Comparison of ENCODE assay signal across 37 cellular contexts in the genomic region with DNA sequence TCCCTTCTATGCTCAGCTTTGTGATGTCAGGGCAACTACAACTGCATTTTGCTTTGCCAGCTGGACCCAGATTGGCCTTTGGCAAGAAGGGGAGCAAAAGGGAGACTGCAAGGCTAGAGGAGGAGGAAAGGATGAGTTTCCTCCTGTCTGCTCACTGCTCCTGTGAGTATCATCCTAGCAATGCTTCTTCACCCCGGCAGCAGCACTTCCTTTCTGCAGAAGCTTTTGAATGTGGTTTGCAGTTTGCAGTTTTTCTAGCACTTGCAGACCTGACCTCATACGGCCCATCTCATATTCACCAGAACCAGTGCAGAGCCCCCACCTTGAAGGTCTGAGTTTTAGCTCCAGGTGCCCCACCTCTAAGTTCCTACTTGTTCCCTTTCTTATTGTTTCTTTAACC. TPM values are rescaled to one million over a fixed set of nuclear protein-coding genes. Genes with fewer than 3 reads are reported as not detected.
"Had no signal": no experiment of that assay in that cellular context is flagged by ENCODE, and none has a peak within 500 bp of the region (broad histone marks: within the 10 kb centered on the region; RNA-seq: fewer than 3 reads in every experiment).

No MANE protein-coding gene starts in this region.

- H3K4me1 Mint-ChIP-seq: activated B cell treated with CpG ODN at 0.5 μM for 24 hours; activated CD4-positive, alpha-beta T cell treated with anti-CD3 and anti-CD28 coated beads, Interleukin-2, amount 10 ng/mL, durations not matched to agents 24 days and 14 days; activated T-helper 17 cell treated with anti-CD3 and anti-CD28 coated beads, Interleukin-2, amount 50 U/mL, for 72 hours had no signal

- H3K27me3 Mint-ChIP-seq: activated T-helper 17 cell treated with anti-CD3 and anti-CD28 coated beads, Interleukin-2, amount 50 U/mL, for 72 hours had no signal

- H3K36me3 ChIP-seq: adrenal gland, brain microvascular endothelial cell, breast epithelium had no signal

- H3K4me3 ChIP-seq: adrenal gland, body of pancreas, breast epithelium had no signal

- H3K9me3 ChIP-seq: adrenal gland, body of pancreas, breast epithelium had no signal

- FAIRE-seq: astrocyte had no signal

- H3K27ac Mint-ChIP-seq: activated B cell treated with CpG ODN at 0.5 μM for 24 hours; activated CD4-positive, alpha-beta memory T cell treated with anti-CD3 and anti-CD28 coated beads for 36 hours; activated CD4-positive, alpha-beta T cell treated with anti-CD3 and anti-CD28 coated beads, Interleukin-2, amount 10 ng/mL, durations not matched to agents 24 days and 14 days; activated CD8-positive, alpha-beta memory T cell treated with anti-CD3 and anti-CD28 coated beads, Interleukin-2, amount 10 ng/mL, durations not matched to agents 7 days and 5 days; activated CD8-positive, alpha-beta T cell treated with anti-CD3 and anti-CD28 coated beads for 36 hours; activated naive CD4-positive, alpha-beta T cell treated with anti-CD3 and anti-CD28 coated beads for 36 hours; activated naive CD4-positive, alpha-beta T cell treated with anti-CD3 and anti-CD28 coated beads, Interleukin-2, amount 50 U/mL, for 72 hours; activated naive CD8-positive, alpha-beta T cell treated with anti-CD3 and anti-CD28 coated beads for 36 hours; activated T-cell treated with anti-CD3 and anti-CD28 coated beads, Interleukin-2, amount 50 U/mL, for 72 hours; activated T-helper 1 cell treated with anti-CD3 and anti-CD28 coated beads, Interleukin-12 subunit alpha, Interleukin-12 subunit beta, Interleukin-2, Interleukin-4 antibody, amounts not matched to agents 30 ng/mL and 10 ng/mL and 1 ng/mL, durations not matched to agents 14 hours and 24 hours and 36 hours; activated T-helper 17 cell treated with anti-CD3 and anti-CD28 coated beads, Interleukin-2, amount 50 U/mL, for 72 hours; T-helper 1 cell treated with Interleukin-12 subunit alpha and Interleukin-12 subunit beta and Interleukin-4 antibody, amounts not matched to agents 30 μg/mL and 1 μg/mL, for 36 hours; T-helper 2 cell treated with Interferon-gamma antibody and Interleukin-4, amounts not matched to agents 5 μg/mL and 100 μg/mL, for 36 hours had no signal

- H3K4me3 Mint-ChIP-seq: activated B cell treated with CpG ODN at 0.5 μM for 24 hours; activated CD4-positive, alpha-beta memory T cell treated with anti-CD3 and anti-CD28 coated beads for 36 hours; activated CD4-positive, alpha-beta T cell treated with anti-CD3 and anti-CD28 coated beads, Interleukin-2, amount 10 ng/mL, durations not matched to agents 24 days and 14 days; activated CD8-positive, alpha-beta memory T cell treated with anti-CD3 and anti-CD28 coated beads, Interleukin-2, amount 10 ng/mL, durations not matched to agents 7 days and 5 days; activated CD8-positive, alpha-beta T cell treated with anti-CD3 and anti-CD28 coated beads for 36 hours; activated naive CD4-positive, alpha-beta T cell treated with anti-CD3 and anti-CD28 coated beads for 36 hours; activated naive CD8-positive, alpha-beta T cell treated with anti-CD3 and anti-CD28 coated beads for 36 hours; activated T-cell treated with anti-CD3 and anti-CD28 coated beads, Interleukin-2, amount 50 U/mL, for 4 hours; activated T-cell treated with anti-CD3 and anti-CD28 coated beads, Interleukin-2, amount 50 U/mL, for 72 hours; activated T-helper 1 cell treated with anti-CD3 and anti-CD28 coated beads, Interleukin-12 subunit alpha, Interleukin-12 subunit beta, Interleukin-2, Interleukin-4 antibody, amounts not matched to agents 30 ng/mL and 10 ng/mL and 1 ng/mL, durations not matched to agents 14 hours and 24 hours and 36 hours; activated T-helper 17 cell treated with anti-CD3 and anti-CD28 coated beads, Interleukin-2, amount 50 U/mL, for 72 hours; T-helper 1 cell treated with Interleukin-12 subunit alpha and Interleukin-12 subunit beta and Interleukin-4 antibody, amounts not matched to agents 30 μg/mL and 1 μg/mL, for 36 hours; T-helper 2 cell treated with Interferon-gamma antibody and Interleukin-4, amounts not matched to agents 5 μg/mL and 100 μg/mL, for 36 hours had no signal

- H3K27ac ChIP-seq: adrenal gland, body of pancreas, brain microvascular endothelial cell, breast epithelium had no signal

- ATAC-seq: activated CD8-positive, alpha-beta memory T cell treated with anti-CD3 and anti-CD28 coated beads, Interleukin-2, amount 10 ng/mL, durations not matched to agents 7 days and 5 days; activated CD8-positive, alpha-beta T cell treated with anti-CD3 and anti-CD28 coated beads for 36 hours; activated naive CD4-positive, alpha-beta T cell treated with anti-CD3 and anti-CD28 coated beads, Interleukin-2, amount 50 U/mL, for 72 hours; activated T-cell treated with anti-CD3 and anti-CD28 coated beads, Interleukin-2, amount 50 U/mL, for 4 hours; activated T-cell treated with anti-CD3 and anti-CD28 coated beads, Interleukin-2, amount 50 U/mL, for 72 hours; activated T-helper 17 cell treated with anti-CD3 and anti-CD28 coated beads, Interleukin-2, amount 50 U/mL, for 72 hours; body of pancreas had no signal

- H3K27me3 ChIP-seq: adrenal gland, body of pancreas, brain microvascular endothelial cell had no signal

- H3K4me1 ChIP-seq: adrenal gland, body of pancreas, breast epithelium had no signal

- DNase-seq: activated B cell treated with CpG ODN at 0.5 μM for 24 hours; activated CD4-positive, alpha-beta memory T cell treated with anti-CD3 and anti-CD28 coated beads for 36 hours; activated CD4-positive, alpha-beta T cell treated with anti-CD3 and anti-CD28 coated beads for 4 hours; activated CD4-positive, alpha-beta T cell treated with anti-CD3 and anti-CD28 coated beads, Interleukin-2, amount 10 ng/mL, durations not matched to agents 24 days and 14 days; activated CD4-positive, alpha-beta T cell treated with anti-CD3 and anti-CD28 coated beads, Interleukin-2, amount 50 U/mL, for 1 hour; activated CD4-positive, alpha-beta T cell treated with anti-CD3 and anti-CD28 coated beads, Interleukin-2, amount 50 U/mL, for 4 hours; activated CD4-positive, CD25-positive, alpha-beta regulatory T cell treated with anti-CD3 and anti-CD28 coated beads, Interleukin-2, amount 50 U/mL, for 72 hours; activated CD8-positive, alpha-beta memory T cell treated with anti-CD3 and anti-CD28 coated beads, Interleukin-2, amount 10 ng/mL, durations not matched to agents 7 days and 5 days; activated CD8-positive, alpha-beta T cell treated with anti-CD3 and anti-CD28 coated beads for 36 hours; activated effector memory CD4-positive, alpha-beta T cell treated with anti-CD3 and anti-CD28 coated beads, Interleukin-2, amount 50 U/mL, for 16 hours; activated gamma-delta T cell treated with Interleukin-2 at 50 U/mL for 16 hours; activated naive CD4-positive, alpha-beta T cell; activated naive CD4-positive, alpha-beta T cell treated with anti-CD3 and anti-CD28 coated beads for 36 hours; activated naive CD4-positive, alpha-beta T cell treated with anti-CD3 and anti-CD28 coated beads, Interleukin-2, amount 50 U/mL, for 16 hours; activated naive CD8-positive, alpha-beta T cell treated with anti-CD3 and anti-CD28 coated beads for 36 hours; activated T-cell treated with anti-CD3 and anti-CD28 coated beads for 4 hours; activated T-cell treated with anti-CD3 and anti-CD28 coated beads, Interleukin-2, amount 50 U/mL, for 1 hour; activated T-cell treated with anti-CD3 and anti-CD28 coated beads, Interleukin-2, amount 50 U/mL, for 4 hours; activated T-cell treated with anti-CD3 and anti-CD28 coated beads, Interleukin-2, amount 50 U/mL, for 72 hours; adrenal gland; amniotic stem cell; aorta; body of pancreas; brain microvascular endothelial cell; central memory CD4-positive, alpha-beta T cell; cerebellar nuclear complex; T-helper 1 cell; T-helper 9 cell had no signal

RNA-seq across cellular contexts. Expression of a gene that starts 14.8 kb away (rescaled TPM):
- total RNA-seq: activated B cell treated with CpG ODN at 0.5 μM for 24 hours; activated CD4-positive, alpha-beta memory T cell treated with anti-CD3 and anti-CD28 coated beads for 36 hours; activated CD4-positive, alpha-beta T cell treated with anti-CD3 and anti-CD28 coated beads, Interleukin-2, amount 10 ng/mL, durations not matched to agents 24 days and 14 days; activated CD8-positive, alpha-beta memory T cell treated with anti-CD3 and anti-CD28 coated beads, Interleukin-2, amount 10 ng/mL, durations not matched to agents 7 days and 5 days; activated CD8-positive, alpha-beta T cell treated with anti-CD3 and anti-CD28 coated beads for 36 hours; activated naive CD4-positive, alpha-beta T cell treated with anti-CD3 and anti-CD28 coated beads for 36 hours; activated naive CD4-positive, alpha-beta T cell treated with anti-CD3 and anti-CD28 coated beads, Interleukin-2, amount 50 U/mL, for 72 hours; activated naive CD8-positive, alpha-beta T cell treated with anti-CD3 and anti-CD28 coated beads for 36 hours; activated T-cell treated with anti-CD3 and anti-CD28 coated beads, Interleukin-2, amount 50 U/mL, for 4 hours; activated T-cell treated with anti-CD3 and anti-CD28 coated beads, Interleukin-2, amount 50 U/mL, for 72 hours; activated T-helper 1 cell treated with anti-CD3 and anti-CD28 coated beads, Interleukin-12 subunit alpha, Interleukin-12 subunit beta, Interleukin-2, Interleukin-4 antibody, amounts not matched to agents 30 ng/mL and 10 ng/mL and 1 ng/mL, durations not matched to agents 14 hours and 24 hours and 36 hours; activated T-helper 17 cell treated with anti-CD3 and anti-CD28 coated beads, Interleukin-2, amount 50 U/mL, for 72 hours; adrenal gland; aorta; astrocyte; body of pancreas; breast epithelium; cardiac septum; chondrocyte had no signal
- polyA plus RNA-seq: adrenal gland, aorta had no signal
